12 cellular contexts compared by ENCODE assay signal in the genomic region with DNA sequence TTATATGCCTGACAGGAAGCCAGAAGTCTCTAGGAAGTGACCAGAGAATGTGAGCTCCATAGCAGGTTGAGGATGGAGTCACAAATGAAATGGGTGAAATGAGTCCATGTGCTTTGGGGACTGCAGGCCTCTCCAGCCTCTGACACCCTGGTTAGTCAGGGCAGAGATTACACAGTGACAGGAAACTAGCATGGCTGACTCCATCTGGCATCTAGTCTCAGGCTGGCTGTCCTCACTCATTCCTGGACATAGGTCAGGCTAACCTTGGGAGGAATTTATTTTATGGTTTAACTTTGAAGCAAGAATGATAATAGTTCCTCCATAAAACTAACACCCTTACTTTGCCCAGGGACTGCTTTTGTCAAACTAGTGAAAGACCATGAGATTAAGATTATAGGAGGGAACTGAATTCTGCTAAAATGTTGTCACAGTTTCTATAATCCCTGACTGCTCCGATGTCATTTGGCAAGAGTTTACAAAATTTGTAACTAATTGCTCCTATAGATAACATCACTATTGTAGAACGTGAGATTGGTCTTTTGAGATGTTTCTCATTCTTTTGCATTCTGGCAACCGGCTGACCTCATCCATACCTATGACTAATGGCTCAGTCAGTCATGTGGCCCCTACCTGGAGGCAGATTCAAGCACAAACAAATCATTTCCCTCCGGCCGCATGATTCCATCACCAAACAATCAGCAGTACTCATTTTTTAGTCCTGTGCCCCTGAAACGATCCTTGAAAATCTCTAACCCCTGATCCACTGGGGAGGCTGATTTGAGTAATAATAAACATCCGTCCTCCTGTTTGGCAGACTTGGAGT. TPM values are rescaled to one million over a fixed set of nuclear protein-coding genes. Genes with fewer than 3 reads are reported as not detected.
DNase-seq lines count a peak whose midpoint lies in the region; ATAC-seq, FAIRE-seq and TF ChIP-seq lines count a peak whose summit lies in the region.
"Not testable (repeated sequence)": the region's sequence is repeated elsewhere in the genome, so short reads cannot be mapped to it uniquely, and the experiment has no call there.
"Had no signal": no experiment of that assay in that cellular context is flagged by ENCODE, and none has a peak within 500 bp of the region (broad histone marks: within the 10 kb centered on the region; RNA-seq: fewer than 3 reads in every experiment).

No MANE protein-coding gene starts in this region.

- not testable (repeated sequence) for H3K36me3 Mint-ChIP-seq in activated T-helper 17 cell treated with anti-CD3 and anti-CD28 coated beads, Interleukin-2, amount 50 U/mL, for 72 hours (ENCODE audit: low read depth)

- H3K9me3 Mint-ChIP-seq in activated T-helper 17 cell treated with anti-CD3 and anti-CD28 coated beads, Interleukin-2, amount 50 U/mL, for 72 hours = not testable (repeated sequence)

- not testable (repeated sequence) for H3K27ac Mint-ChIP-seq in activated T-helper 17 cell treated with anti-CD3 and anti-CD28 coated beads, Interleukin-2, amount 50 U/mL, for 72 hours

- CTCF ChIA-PET in A549 (lab: Yijun Ruan, JAX); Panc1 (lab: Charles Lee): not testable (repeated sequence)

- TF ChIP-seq RAD21 in A549 (conservative IDR thresholded peaks at IDR 0.05 in 1 of 2, IDR thresholded peaks at IDR 0.05 in 1 of 2) = 0 out of 5 replicates have a peak, but pooled peaks of 1 of the 2 experiments have one; percentile 9

- FAIRE-seq in A549 (lab: Jason Lieb, UNC) = not testable (repeated sequence)

- H3K27me3 ChIP-seq in Panc1 (ENCODE audit: control insufficient read depth, insufficient read depth, low read length); osteoblast (ENCODE audit: insufficient read depth, low read length): not testable (repeated sequence)

- BruUV-seq in Panc1 (replicated peaks; lab: Mats Ljungman, UMichigan) = not testable (repeated sequence)

- in situ Hi-C loops in Panc1 (cut with HindIII; ENCODE audit: low pct_unique_long_range_greater_than_20kb, low sequenced_read_pairs) = not testable (repeated sequence)

- 2% methylated on average over 7 of the region's 7 CpGs for WGBS in A549 (ENCODE audit: missing lambda C conversion rate)

- H4K20me1 ChIP-seq in osteoblast (ENCODE audit: insufficient read depth, low read length) = not testable (repeated sequence)

- H3K36me3 ChIP-seq in Panc1 (ENCODE audit: control insufficient read depth, insufficient read depth, low read length); osteoblast (ENCODE audit: insufficient read depth, low read length): not testable (repeated sequence)

- peak overlapping the region; percentile 56 for H3K4me2 ChIP-seq in A549
- H3K4me2 ChIP-seq in osteoblast (ENCODE audit: insufficient read depth, low read length) = peak overlapping the region; percentile 40

- not testable (repeated sequence) for H3K79me2 ChIP-seq in osteoblast (ENCODE audit: insufficient read depth, low read length)

- not testable (repeated sequence) for TF ChIP-seq POLR2A in A549 (IDR thresholded peaks at IDR 0.05; ENCODE audit: low read length)

- DNase-seq in A549 (ENCODE audit: low read depth in 1 of 2, low spot score in 1 of 2) (peak; percentile 52 to 75), EL (peak; percentile 98), HS-27A (ENCODE audit: low read depth) (peak; percentile 85), choroid plexus epithelial cell (ENCODE audit: low read depth) (peak; percentile 81), fibroblast of the conjunctiva (ENCODE audit: low read depth) (peak; percentile 17), osteoblast (ENCODE audit: insufficient read length, low spot score, missing footprints) (peak; percentile 76)
- DNase-seq in Panc1 (ENCODE audit: low read depth, low spot score) = not testable (repeated sequence)

- ATAC-seq in A549 = peak in 1 of 2 experiments; percentile 71; a peak in 1 of 6 replicates
- ATAC-seq in Panc1 = not testable (repeated sequence)
- peak; percentile 52 for ATAC-seq in activated T-helper 17 cell treated with anti-CD3 and anti-CD28 coated beads, Interleukin-2, amount 50 U/mL, for 72 hours (replicated peaks)

- not testable (repeated sequence) for H3K4me3 ChIP-seq in A549; Panc1 (ENCODE audit: low read depth in 2 of 2, low read length in 2 of 2); choroid plexus epithelial cell (ENCODE audit: low read depth, low read length); osteoblast (ENCODE audit: insufficient read depth, low read length)

- not testable (repeated sequence) for H3K4me1 Mint-ChIP-seq in activated T-helper 17 cell treated with anti-CD3 and anti-CD28 coated beads, Interleukin-2, amount 50 U/mL, for 72 hours

- H3K4me1 ChIP-seq in A549 (peaks cover 31% of the 10 kb centered on the region), osteoblast (ENCODE audit: insufficient read depth, low read length) (peaks cover 21% of the 10 kb centered on the region)
- not testable (repeated sequence) for H3K4me1 ChIP-seq in Panc1 (ENCODE audit: control insufficient read depth, insufficient read depth, low read length)

- not testable (repeated sequence) for H2AFZ ChIP-seq in osteoblast (ENCODE audit: low read length)

- H3K4me3 Mint-ChIP-seq in activated T-helper 17 cell treated with anti-CD3 and anti-CD28 coated beads, Interleukin-2, amount 50 U/mL, for 72 hours = not testable (repeated sequence)

- POLR2A ChIA-PET in A549 (lab: Yijun Ruan, JAX); Panc1 (lab: Charles Lee): not testable (repeated sequence)

- H3K27me3 Mint-ChIP-seq in activated T-helper 17 cell treated with anti-CD3 and anti-CD28 coated beads, Interleukin-2, amount 50 U/mL, for 72 hours = not testable (repeated sequence)

- not testable (repeated sequence) for TF ChIP-seq CTCF in A549 (IDR thresholded peaks at IDR 0.05); Panc1 (IDR thresholded peaks at IDR 0.05); choroid plexus epithelial cell (conservative IDR thresholded peaks at IDR 0.05; ENCODE audit: low read depth, low read length); osteoblast (IDR thresholded peaks at IDR 0.05; ENCODE audit: extremely low read depth, low read depth, low read length)

- H3K27ac ChIP-seq in A549 (peak overlapping the region; percentile 69 to 86), Panc1 (ENCODE audit: low read length) (peak overlapping the region; percentile 59; the same call in 1 of the 2 replicates), osteoblast (ENCODE audit: low read depth, low read length) (peak overlapping the region; percentile 84)

- peak; percentile 23 to 53; a peak in 2 of 5 replicates for TF ChIP-seq EP300 in A549 (IDR thresholded peaks at IDR 0.05)

- intact Hi-C loops in Panc1 (cut with micrococcal nuclease; ENCODE audit: unreplicated experiment) = not testable (repeated sequence)

- H3K9me3 ChIP-seq in A549; Panc1 (ENCODE audit: control insufficient read depth, insufficient read depth, low read depth, low read length); osteoblast (ENCODE audit: low read depth, low read length): not testable (repeated sequence)

TF ChIP-seq in A549, 52 proteins besides CTCF, POLR2A, EP300 and RAD21:
- TF ChIP-seq MAX (IDR thresholded peaks at IDR 0.05) (peak; percentile 70), CEBPB (IDR thresholded peaks at IDR 0.05) (peak in 1 of 2 experiments; percentile 64; a peak in 1 of 4 replicates), GATA3 (IDR thresholded peaks at IDR 0.05; ENCODE audit: borderline replicate concordance) (peak; percentile 91; the same call in 1 of the 2 replicates), JUN (IDR thresholded peaks at IDR 0.05) (0 out of 5 replicates have a peak, but pooled peaks of 1 of the 2 experiments have one; percentile 29), JUNB (IDR thresholded peaks at IDR 0.05) (peak; percentile 53), FOSL2 (IDR thresholded peaks at IDR 0.05) (0 out of 2 replicates have a peak, but pooled peaks have one; percentile 36), FOSL2 (CRISPR knock-in tag; IDR thresholded peaks at IDR 0.05) (peak; percentile 77)
- TF ChIP-seq, protein P1, sequence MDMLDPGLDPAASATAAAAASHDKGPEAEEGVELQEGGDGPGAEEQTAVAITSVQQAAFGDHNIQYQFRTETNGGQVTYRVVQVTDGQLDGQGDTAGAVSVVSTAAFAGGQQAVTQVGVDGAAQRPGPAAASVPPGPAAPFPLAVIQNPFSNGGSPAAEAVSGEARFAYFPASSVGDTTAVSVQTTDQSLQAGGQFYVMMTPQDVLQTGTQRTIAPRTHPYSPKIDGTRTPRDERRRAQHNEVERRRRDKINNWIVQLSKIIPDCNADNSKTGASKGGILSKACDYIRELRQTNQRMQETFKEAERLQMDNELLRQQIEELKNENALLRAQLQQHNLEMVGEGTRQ (IDR thresholded peaks at IDR 0.05) = peak; percentile 54

RNA-seq across cellular contexts. Expression of gene PSG9, which starts 4.3 kb away (rescaled TPM):
- polyA plus RNA-seq in A549 (2011; rRNA removed) (0.03 and 0.07 TPM in 2 replicates), A549 (2017; fragmentation: RNase III; extraction: RNeasy Plus Mini Kit Qiagen cat#74134 plus additional on column Dnase treatment) (0.08 to 0.13 TPM in 2 of 3 replicates, not detected in the other)
- polyA plus RNA-seq in A549 (2012; cell fraction: cytosol; rRNA removed) = not detected in 2 replicates
- not detected in 2 replicates for polyA plus RNA-seq in A549 (2012; cell fraction: nucleus; rRNA removed)
- not detected in 2 replicates for polyA minus RNA-seq in A549 (2011; rRNA and poly(A)+ RNA removed)
- total RNA-seq in Panc1 (2021; ENCODE audit: unreplicated experiment) (0.23 TPM), osteoblast (not detected in 2 replicates)
- polyA plus RNA-seq in Panc1 (2012; ENCODE audit: insufficient read length) = 0.11 TPM
- under 1 TPM in 1 of 2 donors, not detected in 1; 0.24 TPM for total RNA-seq in activated T-helper 17 cell treated with anti-CD3 and anti-CD28 coated beads, Interleukin-2, amount 50 U/mL, for 72 hours
- total RNA-seq: activated T-helper 2 cell treated with anti-CD3 and anti-CD28 coated beads, Interferon-gamma antibody, Interleukin-2, Interleukin-4, amounts not matched to agents 10 μg/mL and 5 μg/mL and 100 μg/mL, durations not matched to agents 14 hours and 24 hours and 36 hours; neural crest cell; T-helper 2 cell treated with Interferon-gamma antibody and Interleukin-4, amounts not matched to agents 100 ng/mL and 5 ng/mL, for 36 hours had no signal
- polyA plus RNA-seq: hepatocyte had no signal

RNA-seq across cellular contexts. Expression of gene PSG4, which starts 59.6 kb away (rescaled TPM):
- 0.52 and 0.56 TPM in 2 replicates for polyA plus RNA-seq in A549 (2011; rRNA removed)
- polyA plus RNA-seq in A549 (2012; cell fraction: cytosol; rRNA removed) = 0.30 and 0.32 TPM in 2 replicates
- polyA plus RNA-seq in A549 (2012; cell fraction: nucleus; rRNA removed) = 0.27 and 0.66 TPM in 2 replicates
- polyA plus RNA-seq in A549 (2017; fragmentation: RNase III; extraction: RNeasy Plus Mini Kit Qiagen cat#74134 plus additional on column Dnase treatment) = 0.58 to 1.0 TPM (median 0.78 TPM) in 3 replicates
- 0.17 and 0.44 TPM in 2 replicates for polyA minus RNA-seq in A549 (2011; rRNA and poly(A)+ RNA removed)
- total RNA-seq in Panc1 (2021; ENCODE audit: unreplicated experiment) = 0.10 TPM
- not detected for polyA plus RNA-seq in Panc1 (2012; ENCODE audit: insufficient read length)
- under 1 TPM in 1 of 2 donors, not detected in 1; 0.48 TPM for total RNA-seq in activated T-helper 17 cell treated with anti-CD3 and anti-CD28 coated beads, Interleukin-2, amount 50 U/mL, for 72 hours
- total RNA-seq in osteoblast = under 0.01 and 1.1 TPM in 2 replicates
- total RNA-seq: activated T-helper 2 cell treated with anti-CD3 and anti-CD28 coated beads, Interferon-gamma antibody, Interleukin-2, Interleukin-4, amounts not matched to agents 10 μg/mL and 5 μg/mL and 100 μg/mL, durations not matched to agents 14 hours and 24 hours and 36 hours; hepatocyte; neural crest cell; T-helper 2 cell treated with Interferon-gamma antibody and Interleukin-4, amounts not matched to agents 100 ng/mL and 5 ng/mL, for 36 hours had no signal
- polyA plus RNA-seq: hepatocyte had no signal
